Comparison of ENCODE assay signal across 1 cellular context in genomic region chr5:179860301-179860700, GRCh38.
TF ChIP-seq lines count a peak whose summit lies in the region.

No MANE protein-coding gene starts in this region.

TF ChIP-seq in GM23338, 12 proteins besides CTCF, POLR2A, EP300 and RAD21 (continued from another document):
- TF ChIP-seq, protein P1, sequence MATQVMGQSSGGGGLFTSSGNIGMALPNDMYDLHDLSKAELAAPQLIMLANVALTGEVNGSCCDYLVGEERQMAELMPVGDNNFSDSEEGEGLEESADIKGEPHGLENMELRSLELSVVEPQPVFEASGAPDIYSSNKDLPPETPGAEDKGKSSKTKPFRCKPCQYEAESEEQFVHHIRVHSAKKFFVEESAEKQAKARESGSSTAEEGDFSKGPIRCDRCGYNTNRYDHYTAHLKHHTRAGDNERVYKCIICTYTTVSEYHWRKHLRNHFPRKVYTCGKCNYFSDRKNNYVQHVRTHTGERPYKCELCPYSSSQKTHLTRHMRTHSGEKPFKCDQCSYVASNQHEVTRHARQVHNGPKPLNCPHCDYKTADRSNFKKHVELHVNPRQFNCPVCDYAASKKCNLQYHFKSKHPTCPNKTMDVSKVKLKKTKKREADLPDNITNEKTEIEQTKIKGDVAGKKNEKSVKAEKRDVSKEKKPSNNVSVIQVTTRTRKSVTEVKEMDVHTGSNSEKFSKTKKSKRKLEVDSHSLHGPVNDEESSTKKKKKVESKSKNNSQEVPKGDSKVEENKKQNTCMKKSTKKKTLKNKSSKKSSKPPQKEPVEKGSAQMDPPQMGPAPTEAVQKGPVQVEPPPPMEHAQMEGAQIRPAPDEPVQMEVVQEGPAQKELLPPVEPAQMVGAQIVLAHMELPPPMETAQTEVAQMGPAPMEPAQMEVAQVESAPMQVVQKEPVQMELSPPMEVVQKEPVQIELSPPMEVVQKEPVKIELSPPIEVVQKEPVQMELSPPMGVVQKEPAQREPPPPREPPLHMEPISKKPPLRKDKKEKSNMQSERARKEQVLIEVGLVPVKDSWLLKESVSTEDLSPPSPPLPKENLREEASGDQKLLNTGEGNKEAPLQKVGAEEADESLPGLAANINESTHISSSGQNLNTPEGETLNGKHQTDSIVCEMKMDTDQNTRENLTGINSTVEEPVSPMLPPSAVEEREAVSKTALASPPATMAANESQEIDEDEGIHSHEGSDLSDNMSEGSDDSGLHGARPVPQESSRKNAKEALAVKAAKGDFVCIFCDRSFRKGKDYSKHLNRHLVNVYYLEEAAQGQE (IDR thresholded peaks at IDR 0.05; ENCODE audit: unreplicated experiment): no peak
- TF ChIP-seq ZNF114 (CRISPR knock-in tag; IDR thresholded peaks at IDR 0.05): no peak
- TF ChIP-seq ZNF462 (CRISPR knock-in tag; IDR thresholded peaks at IDR 0.05): no peak
- TF ChIP-seq ZNF331 (CRISPR knock-in tag; IDR thresholded peaks at IDR 0.05; ENCODE audit: low read depth): no peak
